ENCODE assay signal across 8 cellular contexts in the genomic region with DNA sequence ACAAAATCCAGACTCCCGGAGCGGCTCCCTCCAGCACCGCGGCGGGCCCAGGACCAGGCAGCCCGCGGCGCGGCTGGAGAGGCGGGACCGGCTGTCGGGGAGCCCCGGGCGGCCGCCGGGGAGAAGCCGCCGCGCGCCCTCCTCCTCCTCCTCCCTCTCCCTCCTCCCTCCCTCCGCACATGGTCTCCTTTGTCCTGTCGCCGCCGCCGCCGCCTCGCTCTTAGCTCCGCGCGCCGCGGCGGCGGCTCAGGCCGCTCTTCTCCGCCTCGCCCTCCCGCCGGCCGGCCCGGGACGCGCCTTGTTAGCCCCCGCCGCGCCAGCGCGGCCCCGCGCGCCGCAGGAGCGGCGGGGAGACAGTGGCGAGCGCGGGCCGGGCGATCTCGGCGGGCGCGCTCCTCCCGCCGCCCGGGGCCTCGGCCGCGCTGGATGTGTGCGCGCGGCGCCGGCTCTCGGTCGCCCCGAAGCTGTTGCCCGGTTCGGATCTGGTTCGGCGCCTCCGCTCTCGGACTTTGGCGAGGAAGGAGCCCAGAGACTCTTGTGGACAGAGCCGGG.
DNase-seq lines count a peak whose midpoint lies in the region; ATAC-seq and TF ChIP-seq lines count a peak whose summit lies in the region.

No MANE protein-coding gene starts in this region.

- H3K4me1 Mint-ChIP-seq in activated T-helper 17 cell treated with anti-CD3 and anti-CD28 coated beads, Interleukin-2, amount 50 U/mL, for 72 hours = peaks cover 12% of the 10 kb centered on the region

- H3K36me3 Mint-ChIP-seq in activated T-helper 17 cell treated with anti-CD3 and anti-CD28 coated beads, Interleukin-2, amount 50 U/mL, for 72 hours (ENCODE audit: low read depth) = peaks cover 6% of the 10 kb centered on the region

- TF ChIP-seq CTCF in omental fat pad (IDR thresholded peaks at IDR 0.05) = no peak

- in situ Hi-C loops in G401 (cut with HindIII; ENCODE audit: low sequenced_read_pairs) = no loop called here

- peak; percentile 34 for DNase-seq in G401 (ENCODE audit: low spot score)
- DNase-seq in HuH-7.5 (ENCODE audit: low spot score) = peak; percentile 74
- peak in 35 of 42 donors; percentile 28 to 82 (median 53) for DNase-seq in head of caudate nucleus
- no peak for DNase-seq in omental fat pad (ENCODE audit: low spot score)
- no peak for DNase-seq in glomerular visceral epithelial cell (ENCODE audit: extremely low spot score)
- no peak for DNase-seq in OCI-M2 (lab: John Stamatoyannopoulos, UW; ENCODE audit: unreplicated experiment)

- no peak overlapping the region for H3K27ac Mint-ChIP-seq in activated T-helper 17 cell treated with anti-CD3 and anti-CD28 coated beads, Interleukin-2, amount 50 U/mL, for 72 hours

- H3K27me3 Mint-ChIP-seq in activated T-helper 17 cell treated with anti-CD3 and anti-CD28 coated beads, Interleukin-2, amount 50 U/mL, for 72 hours = peaks cover 15% of the 10 kb centered on the region

- no peaks in the 10 kb centered on the region for H3K9me3 Mint-ChIP-seq in activated T-helper 17 cell treated with anti-CD3 and anti-CD28 coated beads, Interleukin-2, amount 50 U/mL, for 72 hours

- ATAC-seq in GM21381 (IDR thresholded peaks at IDR 0.05; ENCODE audit: unreplicated experiment) (peak; percentile 38), omental fat pad (ENCODE audit: low FRiP score) (peak; percentile 55)
- ATAC-seq in activated T-helper 17 cell treated with anti-CD3 and anti-CD28 coated beads, Interleukin-2, amount 50 U/mL, for 72 hours (replicated peaks) = peak; percentile 49

- intact Hi-C loops in head of caudate nucleus (cut with DNase I) = loop anchor here (10.0 kb wide), 1 partner anchor 650 kb away; no protein-coding TSS in a partner anchor

- H3K4me3 Mint-ChIP-seq in activated T-helper 17 cell treated with anti-CD3 and anti-CD28 coated beads, Interleukin-2, amount 50 U/mL, for 72 hours = peak overlapping the region; percentile 95

Comparison
In these comparisons a context has a peak if more than half of its experiments do, and no peak if none do; other contexts are left out.
1. DNase-seq: peak in G401 (single experiment), HuH-7.5 (single experiment) and head of caudate nucleus (35 of 42); none in omental fat pad (single experiment), glomerular visceral epithelial cell (single experiment) and OCI-M2 (single experiment).
2. Peak in every context shown above with its lines, with median percentiles within 50 percentile points of each other: ATAC-seq.